ENCODE assay signal across 23 cellular contexts in the genomic region with DNA sequence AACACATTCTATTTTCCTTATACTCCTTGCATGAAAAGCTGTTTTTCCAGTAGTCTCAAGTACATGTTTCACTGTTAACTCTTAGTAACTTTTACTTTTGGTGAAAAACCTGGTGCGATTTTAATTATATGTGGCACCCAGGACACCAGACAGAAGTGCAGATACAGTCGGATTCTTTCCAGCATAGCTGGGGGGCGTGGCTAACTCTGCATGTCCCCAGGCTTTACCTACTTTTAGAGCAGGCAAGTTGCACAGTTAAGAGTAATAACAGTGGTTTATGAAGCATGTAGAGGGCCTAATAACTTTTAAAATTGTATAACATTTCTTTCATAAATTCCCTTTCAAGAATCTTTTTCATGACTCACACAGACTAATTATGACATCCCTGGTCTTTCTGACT.
A peak's percentile ranks its signal among the peaks of the same experiment; 100 is the strongest.
DNase-seq lines count a peak whose midpoint lies in the region; ATAC-seq, FAIRE-seq and TF ChIP-seq lines count a peak whose summit lies in the region.
"Had no signal": no experiment of that assay in that cellular context is flagged by ENCODE, and none has a peak within 500 bp of the region (broad histone marks: within the 10 kb centered on the region; RNA-seq: fewer than 3 reads in every experiment).

No MANE protein-coding gene starts in this region.

- CTCF ChIA-PET in A549 (lab: Yijun Ruan, JAX) (interaction anchor here (1.0 to 1.4 kb wide), 2 partner anchors 14 to 154 kb away, joined by 3 to 10 read pairs; no protein-coding TSS in a partner anchor), K562 (lab: Yijun Ruan, JAX; ENCODE audit: low intra/inter-chr PET ratio) (no interaction called here)

- BruUV-seq in K562 (replicated peaks; lab: Mats Ljungman, UMichigan), result no TSS peak

- TF ChIP-seq POLR2A in A549 (IDR thresholded peaks at IDR 0.05; ENCODE audit: low read length) (no peak), K562 (conservative IDR thresholded peaks at IDR 0.05) (no peak)

- no peak for DNase-seq in A549 (ENCODE audit: low read depth in 1 of 2, low spot score in 1 of 2)
- peak; percentile 1 for DNase-seq in HFFc6
- peak in 1 of 4 experiments; percentile 26 for DNase-seq in K562 (ENCODE audit: extremely low read depth in 1 of 4, low spot score in 3 of 4)
- no peak for DNase-seq in mesothelial cell of epicardium (ENCODE audit: low spot score in 2 of 2, unreplicated experiment in 2 of 2)
- DNase-seq in NCI-H2081 (lab: John Stamatoyannopoulos, UW), result no peak
- no peak for DNase-seq in NCI-H1417 (lab: John Stamatoyannopoulos, UW)
- no peak for DNase-seq in NCI-H187 treated with DMSO at 0.1 percent for 48 hours (lab: John Stamatoyannopoulos, UW)
- DNase-seq: CD4-positive, alpha-beta T cell; H7; KBM-7; MG63; NCI-H1105 treated with DMSO at 0.1 percent for 48 hours; NCI-H2029 treated with DMSO at 0.1 percent for 48 hours; NCI-H524; NCI-H774; SHP77 had no signal

- peaks cover 34% of the 10 kb centered on the region for H3K4me1 Mint-ChIP-seq in HFFc6 (ENCODE audit: low read depth)
- peaks cover 47% of the 10 kb centered on the region for H3K4me1 Mint-ChIP-seq in mesothelial cell of epicardium

- FAIRE-seq in A549 (lab: Jason Lieb, UNC), result no peak
- peak; percentile 65 for FAIRE-seq in K562 (lab: Jason Lieb, UNC)
- FAIRE-seq: D721Med, G401.6, GM12878, HepG2 had no signal

- TF ChIP-seq EP300 in A549 (IDR thresholded peaks at IDR 0.05) (no peak), K562 (IDR thresholded peaks at IDR 0.05; ENCODE audit: low read length) (no peak)

- H3K79me2 ChIP-seq in K562 (ENCODE audit: control insufficient read depth, insufficient read depth, low read length), result no peaks in the 10 kb centered on the region

- H3K4me1 ChIP-seq in A549 (peaks cover 22% of the 10 kb centered on the region; the same call in 2 of the 3 replicates), K562 (replicated peaks in 1 of 2; ENCODE audit: control insufficient read depth in 2 of 2, insufficient read depth in 2 of 2, low read length in 2 of 2) (peaks cover 0 to 7% of the 10 kb centered on the region in 2 experiments; a peak in 3 of 5 replicates)

- no peaks in the 10 kb centered on the region for H3K27me3 ChIP-seq in K562 (ENCODE audit: control insufficient read depth in 2 of 2, insufficient read depth in 2 of 2, low read length in 2 of 2)
- H3K27me3 ChIP-seq: BLaER1 treated with 17β-estradiol and CSF1 and Interleukin-3, amounts not matched to agents 10 nM and 100 nM; MG63 had no signal

- H3K36me3 Mint-ChIP-seq in HFFc6 (ENCODE audit: low read depth) (no peaks in the 10 kb centered on the region), mesothelial cell of epicardium (no peaks in the 10 kb centered on the region)

- no peak for TF ChIP-seq CTCF in A549 (IDR thresholded peaks at IDR 0.05)
- no peak for TF ChIP-seq CTCF in HFFc6 (IDR thresholded peaks at IDR 0.05)
- no peak for TF ChIP-seq CTCF in K562 (IDR thresholded peaks at IDR 0.05 in 2 of 3, conservative IDR thresholded peaks at IDR 0.05 in 1 of 3; ENCODE audit: insufficient read depth in 2 of 3, low read depth in 1 of 3, low read length in 3 of 3)
- no peak for TF ChIP-seq CTCF in mesothelial cell of epicardium (IDR thresholded peaks at IDR 0.05; ENCODE audit: unreplicated experiment)

- H3K4me3 Mint-ChIP-seq in HFFc6 (no peak overlapping the region), mesothelial cell of epicardium (no peak overlapping the region)
- H3K4me3 Mint-ChIP-seq: CD4-positive, alpha-beta T cell had no signal

- H3K9me3 ChIP-seq in A549 (no peaks in the 10 kb centered on the region), K562 (replicated peaks; ENCODE audit: control insufficient read depth, insufficient read depth, low read depth, low read length) (no peaks in the 10 kb centered on the region)
- H3K9me3 ChIP-seq: MG63 had no signal

- POLR2A ChIA-PET in A549 (lab: Yijun Ruan, JAX), result no interaction called here
- POLR2A ChIA-PET in K562 (lab: Yijun Ruan, JAX), result interaction anchor here (0.6 kb wide), 1 partner anchor 1426 kb away, joined by 3 read pairs; no protein-coding TSS in a partner anchor

- H3K27ac ChIP-seq in A549 (no peak overlapping the region), K562 (ENCODE audit: extremely low read depth, low read depth, low read length) (no peak overlapping the region)
- H3K27ac ChIP-seq: BLaER1 treated with 17β-estradiol and CSF1 and Interleukin-3, amounts not matched to agents 10 nM and 100 nM; RWPE1 had no signal

- H4K20me1 ChIP-seq in K562 (replicated peaks; ENCODE audit: control insufficient read depth, insufficient read depth, low read length), result no peaks in the 10 kb centered on the region
- H4K20me1 ChIP-seq: BLaER1 treated with 17β-estradiol and CSF1 and Interleukin-3, amounts not matched to agents 10 nM and 100 nM had no signal

- H3K27me3 Mint-ChIP-seq in HFFc6 (ENCODE audit: insufficient read depth) (peaks cover 10% of the 10 kb centered on the region), mesothelial cell of epicardium (ENCODE audit: low read depth) (peaks cover 7% of the 10 kb centered on the region)
- H3K27me3 Mint-ChIP-seq: CD4-positive, alpha-beta T cell had no signal

- H3K4me3 ChIP-seq in A549 (no peak overlapping the region), K562 (no peak overlapping the region)
- H3K4me3 ChIP-seq: BLaER1 treated with 17β-estradiol and CSF1 and Interleukin-3, amounts not matched to agents 10 nM and 100 nM; GM12878; MG63 had no signal

- TF ChIP-seq RAD21 in A549 (conservative IDR thresholded peaks at IDR 0.05 in 1 of 2, IDR thresholded peaks at IDR 0.05 in 1 of 2) (no peak), K562 (CRISPR knock-in tag; conservative IDR thresholded peaks at IDR 0.05 in 1 of 2, IDR thresholded peaks at IDR 0.05 in 1 of 2) (no peak)

- H3K27ac Mint-ChIP-seq in HFFc6, result no peak overlapping the region
- H3K27ac Mint-ChIP-seq in mesothelial cell of epicardium, result peak overlapping the region; percentile 62
- H3K27ac Mint-ChIP-seq: CD4-positive, alpha-beta T cell had no signal

- H3K9ac ChIP-seq in K562 (ENCODE audit: insufficient read depth in 1 of 2, low read depth in 2 of 2, low read length in 2 of 2), result no peak overlapping the region
- H3K9ac ChIP-seq: BLaER1 treated with 17β-estradiol and CSF1 and Interleukin-3, amounts not matched to agents 10 nM and 100 nM had no signal

- H3K36me3 ChIP-seq in K562 (ENCODE audit: control insufficient read depth, insufficient read depth, low read length), result no peaks in the 10 kb centered on the region
- H3K36me3 ChIP-seq: BLaER1 treated with 17β-estradiol and CSF1 and Interleukin-3, amounts not matched to agents 10 nM and 100 nM; MG63 had no signal

- WGBS in A549 (ENCODE audit: missing lambda C conversion rate), result 46% methylated on average over 3 of the region's 3 CpGs
- 10% methylated on average over 3 of the region's 3 CpGs for WGBS in K562 (ENCODE audit: insufficient coverage, low coverage, missing lambda C conversion rate)

- no peak overlapping the region for H2AFZ ChIP-seq in K562 (ENCODE audit: low read depth, low read length)

- in situ Hi-C loops in K562 (cut with MboI), result no loop called here

- H3K9me3 Mint-ChIP-seq in HFFc6 (no peaks in the 10 kb centered on the region), mesothelial cell of epicardium (peaks cover 15% of the 10 kb centered on the region)
- H3K9me3 Mint-ChIP-seq: CD4-positive, alpha-beta T cell had no signal

- intact Hi-C loops in K562 (cut with micrococcal nuclease), result no loop called here

- no peaks in the 10 kb centered on the region for H3K9me1 ChIP-seq in K562 (ENCODE audit: control insufficient read depth, insufficient read depth, low read length)

- ATAC-seq in A549 (peak in 1 of 2 experiments; percentile 36; a peak in 2 of 6 replicates), K562 (peak; percentile 58; the same call in 1 of the 3 replicates), GM21825 (IDR thresholded peaks at IDR 0.05; ENCODE audit: unreplicated experiment) (no peak)
- ATAC-seq: GM12878, HepG2 had no signal

- H3K4me2 ChIP-seq in A549 (peak overlapping the region; percentile 5; the same call in 1 of the 3 replicates), K562 (ENCODE audit: insufficient read depth, low read length) (no peak overlapping the region)
- H3K4me2 ChIP-seq: BLaER1 treated with 17β-estradiol and CSF1 and Interleukin-3, amounts not matched to agents 10 nM and 100 nM had no signal

TF ChIP-seq in A549, 52 proteins besides CTCF, POLR2A, EP300 and RAD21 (continues in another document):
- no peak for TF ChIP-seq EHMT2 (IDR thresholded peaks at IDR 0.05; ENCODE audit: low read depth)
- TF ChIP-seq FOXS1 (CRISPR knock-in tag; IDR thresholded peaks at IDR 0.05), result no peak
- TF ChIP-seq, protein P1, sequence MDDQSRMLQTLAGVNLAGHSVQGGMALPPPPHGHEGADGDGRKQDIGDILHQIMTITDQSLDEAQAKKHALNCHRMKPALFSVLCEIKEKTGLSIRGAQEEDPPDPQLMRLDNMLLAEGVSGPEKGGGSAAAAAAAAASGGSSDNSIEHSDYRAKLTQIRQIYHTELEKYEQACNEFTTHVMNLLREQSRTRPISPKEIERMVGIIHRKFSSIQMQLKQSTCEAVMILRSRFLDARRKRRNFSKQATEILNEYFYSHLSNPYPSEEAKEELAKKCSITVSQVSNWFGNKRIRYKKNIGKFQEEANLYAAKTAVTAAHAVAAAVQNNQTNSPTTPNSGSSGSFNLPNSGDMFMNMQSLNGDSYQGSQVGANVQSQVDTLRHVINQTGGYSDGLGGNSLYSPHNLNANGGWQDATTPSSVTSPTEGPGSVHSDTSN (IDR thresholded peaks at IDR 0.05), result no peak

TF ChIP-seq in K562, 482 proteins besides CTCF, POLR2A, EP300 and RAD21:
- TF ChIP-seq PHF20 (IDR thresholded peaks at IDR 0.05; ENCODE audit: partially characterized antibody) (no peak), RFX7 (CRISPR knock-in tag; IDR thresholded peaks at IDR 0.05) (no peak)
TF ChIP-seq in K562: peak in this region for 0.
